Comparison of ENCODE assay signal across 18 cellular contexts in genomic region chr14:85921241-85921640, GRCh38.
A peak's percentile ranks its signal among the peaks of the same experiment; 100 is the strongest.
DNase-seq lines count a peak whose midpoint lies in the region; ATAC-seq and TF ChIP-seq lines count a peak whose summit lies in the region.
"Had no signal": no experiment of that assay in that cellular context is flagged by ENCODE, and none has a peak within 500 bp of the region (broad histone marks: within the 10 kb centered on the region; RNA-seq: fewer than 3 reads in every experiment).

No MANE protein-coding gene starts in this region.

- CTCF ChIA-PET in PC-3 (lab: Charles Lee): no interaction called here

- no peak overlapping the region for H2AFZ ChIP-seq in PC-3 (ENCODE audit: low read length)
- H2AFZ ChIP-seq: GM23248 had no signal

- H3K27me3 ChIP-seq in layer of hippocampus (ENCODE audit: control insufficient read depth, insufficient read depth, low read length) (no peaks in the 10 kb centered on the region), PC-3 (ENCODE audit: low read length) (no peaks in the 10 kb centered on the region)

- H3K27ac ChIP-seq in caudate nucleus (ENCODE audit: low read depth, low read length) (peak overlapping the region; percentile 90), layer of hippocampus (ENCODE audit: low read depth, low read length) (peak overlapping the region; percentile 84), PC-3 (ENCODE audit: low read length) (no peak overlapping the region)
- H3K27ac ChIP-seq: GM23248 had no signal

- no peaks in the 10 kb centered on the region for H3F3A ChIP-seq in PC-3 (ENCODE audit: low read length, unreplicated experiment)

- H3K4me3 ChIP-seq in PC-3 (ENCODE audit: low read length): no peak overlapping the region
- H3K4me3 ChIP-seq: GM23248, HAP-1 had no signal

- 0 out of 2 replicates have a peak, but pooled peaks cover 4% of the 10 kb centered on the region for H3K9me3 ChIP-seq in PC-3 (ENCODE audit: low read length)
- H3K9me3 ChIP-seq: HAP-1 had no signal

- intact Hi-C loops in PC-3 (cut with micrococcal nuclease): no loop called here

- ATAC-seq in PC-3: no peak
- ATAC-seq: Right ventricle myocardium inferior had no signal

- no peaks in the 10 kb centered on the region for H3K9me2 ChIP-seq in PC-3 (replicated peaks; ENCODE audit: low read length)

- no peaks in the 10 kb centered on the region for H4K20me1 ChIP-seq in PC-3 (ENCODE audit: low read length)

- no peaks in the 10 kb centered on the region for H3K36me3 ChIP-seq in PC-3 (ENCODE audit: low read depth, low read length)
- H3K36me3 ChIP-seq: HAP-1 had no signal

- H3K9ac ChIP-seq in PC-3 (ENCODE audit: low read length): no peak overlapping the region
- H3K9ac ChIP-seq: GM23248 had no signal

- POLR2A ChIA-PET in PC-3 (lab: Charles Lee; ENCODE audit: unreplicated experiment): no interaction called here

- H3K79me2 ChIP-seq in PC-3 (ENCODE audit: low read length): no peaks in the 10 kb centered on the region

- BruUV-seq in PC-3 (replicated peaks; lab: Mats Ljungman, UMichigan): no TSS peak

- H3K4me1 ChIP-seq in PC-3 (ENCODE audit: insufficient read depth, low read length): no peaks in the 10 kb centered on the region
- H3K4me1 ChIP-seq: HAP-1 had no signal

- no peak for TF ChIP-seq CTCF in PC-3 (conservative IDR thresholded peaks at IDR 0.05; ENCODE audit: low read depth, low read length)

- no peak overlapping the region for H3K4me2 ChIP-seq in PC-3 (ENCODE audit: low read length)

- DNase-seq in Ammon's horn (ENCODE audit: low spot score) (peak; percentile 61), caudate nucleus (lab: John Stamatoyannopoulos, UW) (peak in 17 of 61 donors; percentile 4 to 47 (median 14)), retina (peak; percentile 13), NCI-H2196 treated with DMSO at 0.1 percent for 48 hours (lab: John Stamatoyannopoulos, UW; ENCODE audit: unreplicated experiment) (no peak), GM19240 (ENCODE audit: insufficient read length, low spot score) (no peak), HPDE6-E6E7 (ENCODE audit: extremely low spot score) (no peak), PC-3 (no peak)
- DNase-seq: 8988T; DMS 273 treated with DMSO at 0.1 percent for 48 hours; DND-41; GM23248; Karpas-422; NCI-H1417 treated with DMSO at 0.1 percent for 48 hours; NCI-H2029; NK-92 treated with Interleukin-12 subunit alpha and Interleukin-12 subunit beta, amount 100 ng/mL, for 24 hours had no signal

Comparison
In these comparisons a context has a peak if more than half of its experiments do, and no peak if none do; other contexts are left out.
1. DNase-seq: peak in Ammon's horn (single experiment) and retina (single experiment); none in NCI-H2196 treated with DMSO at 0.1 percent for 48 hours (single experiment), GM19240 (single experiment), HPDE6-E6E7 (single experiment) and PC-3 (single experiment).